ENCODE assay signal across 8 cellular contexts in the genomic region with DNA sequence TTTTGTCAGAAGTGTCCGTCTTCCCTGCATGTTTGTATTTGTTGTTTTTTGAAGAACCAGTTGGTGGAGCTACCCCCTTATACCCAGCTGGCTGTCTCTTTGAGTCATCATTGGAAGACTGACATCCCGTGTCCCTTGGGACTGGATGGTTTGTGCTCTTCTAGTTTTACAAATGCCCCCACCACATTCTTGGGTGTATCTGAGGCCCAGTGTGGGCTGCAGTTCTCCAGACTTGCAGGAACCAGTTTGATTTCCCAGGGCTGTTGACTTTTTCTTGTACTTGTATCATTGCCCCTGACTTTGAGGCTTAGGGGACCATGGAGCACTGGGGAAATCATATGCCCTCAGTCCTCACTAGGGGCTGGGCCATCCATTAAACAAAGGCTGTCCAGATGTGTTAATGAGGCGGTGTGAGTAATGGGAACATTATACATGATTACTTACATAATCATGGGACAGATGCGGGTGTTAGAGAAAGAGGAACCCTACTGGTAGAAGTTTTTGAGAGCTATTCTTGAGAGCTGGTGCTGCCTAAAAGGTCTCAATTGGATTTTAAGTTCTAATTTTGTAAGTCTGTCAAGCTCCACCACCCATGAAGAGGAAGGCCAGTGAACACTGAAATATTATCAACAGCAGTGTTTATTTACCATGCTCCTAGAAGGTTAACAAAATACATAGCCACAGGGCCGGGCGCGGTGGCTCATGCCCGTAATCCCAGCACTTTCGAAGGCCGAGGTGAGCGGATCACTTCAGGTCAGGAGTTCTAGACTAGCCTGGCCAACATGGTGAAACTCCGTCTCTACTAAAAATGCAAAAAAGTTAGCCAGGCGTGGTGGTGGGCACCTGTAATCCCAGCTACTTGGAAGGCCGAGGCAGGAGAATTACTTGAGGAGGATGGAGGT. TPM values are rescaled to one million over a fixed set of nuclear protein-coding genes. Genes with fewer than 3 reads are reported as not detected.
DNase-seq lines count a peak whose midpoint lies in the region; TF ChIP-seq lines count a peak whose summit lies in the region.

No MANE protein-coding gene starts in this region.

- no peaks in the 10 kb centered on the region for H3K9me2 ChIP-seq in OCI-LY7 (ENCODE audit: insufficient read depth, low read length)

- POLR2A ChIA-PET in HEK293T (lab: Yijun Ruan, JAX), result no interaction called here
- POLR2A ChIA-PET in OCI-LY7 (lab: Charles Lee), result interaction anchor here (0.6 to 4.5 kb wide), 9 partner anchors 13 to 228 kb away, joined by 3 to 49 read pairs (median 4); no protein-coding TSS in a partner anchor

- intact Hi-C loops in OCI-LY7 (cut with micrococcal nuclease; ENCODE audit: unreplicated experiment) (loop anchor here (1.0 to 2.0 kb wide), 4 partner anchors 45 to 186 kb away; no protein-coding TSS in a partner anchor), prostate gland (cut with DNase I) (loop anchor here (10.0 kb wide), 1 partner anchor 130 kb away; no protein-coding TSS in a partner anchor)

- peaks cover 84% of the 10 kb centered on the region; the same call in 1 of the 2 replicates for H3K79me2 ChIP-seq in OCI-LY7 (ENCODE audit: insufficient read depth, low read depth, low read length)

- no peak for TF ChIP-seq POLR2A in prostate gland (IDR thresholded peaks at IDR 0.05)

- H3K9me3 ChIP-seq in OCI-LY7 (ENCODE audit: low read length) (no peaks in the 10 kb centered on the region), prostate gland (no peaks in the 10 kb centered on the region)

- no peak overlapping the region for H3K4me3 ChIP-seq in GM12875 (ENCODE audit: low read depth, low read length)
- peak overlapping the region; percentile 52 for H3K4me3 ChIP-seq in OCI-LY7 (ENCODE audit: low read depth, low read length, poor library complexity, severe bottlenecking)
- H3K4me3 ChIP-seq in prostate gland, result no peak overlapping the region

- H3K27ac ChIP-seq in OCI-LY7 (ENCODE audit: low read depth, low read length, poor library complexity, severe bottlenecking), result peak overlapping the region; percentile 92
- no peak overlapping the region for H3K27ac ChIP-seq in prostate gland

- no peak for DNase-seq in HEK293T (ENCODE audit: extremely low spot score)
- peak; percentile 90 for DNase-seq in OCI-LY7 (ENCODE audit: low spot score)
- peak; percentile 62 for DNase-seq in inferior parietal cortex (ENCODE audit: extremely low spot score)
- no peak for DNase-seq in NCI-H774 (lab: John Stamatoyannopoulos, UW)
- no peak for DNase-seq in GDM1 (lab: John Stamatoyannopoulos, UW)
- no peak for DNase-seq in prostate gland (ENCODE audit: low spot score)
- no peak for DNase-seq in GM20000 (ENCODE audit: low spot score)

- peaks cover 49% of the 10 kb centered on the region for H4K20me1 ChIP-seq in OCI-LY7 (ENCODE audit: insufficient read depth, low read length)

- 87% methylated on average over 14 of the region's 14 CpGs for WGBS in prostate gland

- peak overlapping the region; percentile 80 for H3K4me2 ChIP-seq in OCI-LY7 (ENCODE audit: low read length)

- peaks cover 5% of the 10 kb centered on the region; the same call in 1 of the 2 replicates for H3K36me3 ChIP-seq in OCI-LY7 (ENCODE audit: insufficient read depth, low read length)
- H3K36me3 ChIP-seq in prostate gland, result no peaks in the 10 kb centered on the region

- TF ChIP-seq CTCF in GM12875 (IDR thresholded peaks at IDR 0.05; ENCODE audit: borderline replicate concordance, insufficient read depth, low read depth, low read length) (peak; percentile 37; the same call in 1 of the 2 replicates), OCI-LY7 (conservative IDR thresholded peaks at IDR 0.05; ENCODE audit: low read length) (peak; percentile 74), prostate gland (IDR thresholded peaks at IDR 0.05) (peak in 1 of 4 experiments; percentile 18), GM20000 (IDR thresholded peaks at IDR 0.05; ENCODE audit: extremely low read depth, missing control alignments) (no peak)

- H3K27me3 ChIP-seq in prostate gland (replicated peaks; ENCODE audit: insufficient read depth), result no peaks in the 10 kb centered on the region

- H3K4me1 ChIP-seq in OCI-LY7 (ENCODE audit: insufficient read depth, low read length, poor library complexity, severe bottlenecking) (peaks cover 97% of the 10 kb centered on the region), prostate gland (replicated peaks) (peaks cover 10% of the 10 kb centered on the region)

- BruUV-seq in OCI-LY7 (replicated peaks; lab: Mats Ljungman, UMichigan), result no TSS peak

- CTCF ChIA-PET in HEK293T (lab: Yijun Ruan, JAX) (interaction anchor here (0.6 to 0.7 kb wide), 3 partner anchors 86 to 1458 kb away, joined by 3 read pairs; no protein-coding TSS in a partner anchor), OCI-LY7 (lab: Charles Lee; ENCODE audit: unreplicated experiment) (interaction anchor here (1.4 to 1.6 kb wide), 2 partner anchors 12 to 13 kb away, joined by 3 to 4 read pairs; no protein-coding TSS in a partner anchor)

- no peak overlapping the region for H2AFZ ChIP-seq in OCI-LY7 (ENCODE audit: low read length)

TF ChIP-seq in HEK293T, 16 proteins besides CTCF, POLR2A, EP300 and RAD21:
- TF ChIP-seq CTBP1 (IDR thresholded peaks at IDR 0.05; ENCODE audit: borderline replicate concordance) (peak; percentile 61; the same call in 1 of the 2 replicates), LEF1 (IDR thresholded peaks at IDR 0.05; ENCODE audit: borderline replicate concordance) (no peak)
- TF ChIP-seq, protein P1, sequence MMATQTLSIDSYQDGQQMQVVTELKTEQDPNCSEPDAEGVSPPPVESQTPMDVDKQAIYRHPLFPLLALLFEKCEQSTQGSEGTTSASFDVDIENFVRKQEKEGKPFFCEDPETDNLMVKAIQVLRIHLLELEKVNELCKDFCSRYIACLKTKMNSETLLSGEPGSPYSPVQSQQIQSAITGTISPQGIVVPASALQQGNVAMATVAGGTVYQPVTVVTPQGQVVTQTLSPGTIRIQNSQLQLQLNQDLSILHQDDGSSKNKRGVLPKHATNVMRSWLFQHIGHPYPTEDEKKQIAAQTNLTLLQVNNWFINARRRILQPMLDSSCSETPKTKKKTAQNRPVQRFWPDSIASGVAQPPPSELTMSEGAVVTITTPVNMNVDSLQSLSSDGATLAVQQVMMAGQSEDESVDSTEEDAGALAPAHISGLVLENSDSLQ (IDR thresholded peaks at IDR 0.05), result peak; percentile 89

RNA-seq across cellular contexts. Expression of a gene that starts 8.5 kb away (rescaled TPM):
- total RNA-seq in OCI-LY7 (2014; rRNA removed; shearing (Covaris generic)), result 18.4 and 19.0 TPM in 2 replicates
- total RNA-seq in OCI-LY7 (2022), result 19.5 and 21.0 TPM in 2 replicates
- total RNA-seq in prostate gland, result 10 to 100 TPM in 1 of 2 donors, 1 to 10 TPM in 1; 7.7 to 35.4 TPM

Comparison
In these comparisons a context has a peak if more than half of its experiments do, and no peak if none do; other contexts are left out.
1. DNase-seq: peak in OCI-LY7 (single experiment) and inferior parietal cortex (single experiment); none in HEK293T (single experiment), NCI-H774 (single experiment), GDM1 (single experiment), prostate gland (single experiment) and GM20000 (single experiment).